In genomic region chr9:129213551-129213950, GRCh38 we compare ENCODE assay signal across 8 cellular contexts.
"Had no signal": no experiment of that assay in that cellular context is flagged by ENCODE, and none has a peak within 500 bp of the region (broad histone marks: within the 10 kb centered on the region; RNA-seq: fewer than 3 reads in every experiment).

No MANE protein-coding gene starts in this region.

- H3K36me3 ChIP-seq: HAP-1 had no signal

- H2AFZ ChIP-seq: GM23248 had no signal

- H3K27ac ChIP-seq: GM23248 had no signal

- H3K4me3 Mint-ChIP-seq: HFFc6 had no signal

- H3K9me3 Mint-ChIP-seq: HFFc6 had no signal

- H3K27ac Mint-ChIP-seq: HFFc6 had no signal

- ATAC-seq: HCT116, K562 had no signal

- H3K4me3 ChIP-seq: GM23248, HAP-1, K562 had no signal

- H3K9ac ChIP-seq: GM23248 had no signal

- H3K4me1 ChIP-seq: HAP-1 had no signal

- DNase-seq: GM23248, GOT3, H7, HFFc6, IMR-90 had no signal

- H3K9me3 ChIP-seq: HAP-1 had no signal
